1 cellular context compared by ENCODE assay signal in genomic region chr4:123599061-123599919, GRCh38.
TF ChIP-seq lines count a peak whose summit lies in the region.

No MANE protein-coding gene starts in this region.

TF ChIP-seq in HepG2, 621 proteins besides CTCF, POLR2A, EP300 and RAD21 (continued from another document and continues in another):
- TF ChIP-seq U2AF2 (IDR thresholded peaks at IDR 0.05; ENCODE audit: low read depth, low read length) (no peak), SIN3A (IDR thresholded peaks at IDR 0.05; ENCODE audit: borderline replicate concordance, low read depth, low read length) (no peak), ZNF331 (CRISPR knock-in tag; IDR thresholded peaks at IDR 0.05) (peak; percentile 40; the same call in 1 of the 2 replicates), SALL2 (CRISPR knock-in tag; IDR thresholded peaks at IDR 0.05) (no peak), SNAPC2 (CRISPR knock-in tag; IDR thresholded peaks at IDR 0.05) (no peak), SMARCC2 (IDR thresholded peaks at IDR 0.05) (no peak), FLYWCH1 (CRISPR knock-in tag; IDR thresholded peaks at IDR 0.05) (no peak), ZNF670 (CRISPR knock-in tag; IDR thresholded peaks at IDR 0.05; ENCODE audit: borderline replicate concordance) (0 out of 2 replicates have a peak, but pooled peaks have one; percentile 63), PHB2 (IDR thresholded peaks at IDR 0.05; ENCODE audit: partially characterized antibody) (no peak), ARNT2 (CRISPR knock-in tag; IDR thresholded peaks at IDR 0.05; ENCODE audit: low read depth) (no peak), NKX3-1 (CRISPR knock-in tag; IDR thresholded peaks at IDR 0.05) (no peak), GZF1 (CRISPR knock-in tag; IDR thresholded peaks at IDR 0.05) (no peak), SATB2 (CRISPR knock-in tag; IDR thresholded peaks at IDR 0.05) (peak; percentile 59; the same call in 1 of the 2 replicates), ZNF230 (CRISPR knock-in tag; IDR thresholded peaks at IDR 0.05) (no peak), ATF1 (CRISPR knock-in tag; IDR thresholded peaks at IDR 0.05) (no peak), ZFP82 (CRISPR knock-in tag; IDR thresholded peaks at IDR 0.05; ENCODE audit: borderline replicate concordance) (no peak; the same call in 1 of the 2 replicates), HOXA9 (CRISPR knock-in tag; IDR thresholded peaks at IDR 0.05; ENCODE audit: borderline replicate concordance) (no peak), SSRP1 (CRISPR knock-in tag; IDR thresholded peaks at IDR 0.05) (no peak), ZNF879 (CRISPR knock-in tag; IDR thresholded peaks at IDR 0.05) (no peak), ZNF576 (CRISPR knock-in tag; IDR thresholded peaks at IDR 0.05) (no peak), ZNF282 (IDR thresholded peaks at IDR 0.05; ENCODE audit: partially characterized antibody) (no peak), ZBTB20 (CRISPR knock-in tag; IDR thresholded peaks at IDR 0.05; ENCODE audit: borderline replicate concordance, low read depth) (no peak), ZNF354B (CRISPR knock-in tag; IDR thresholded peaks at IDR 0.05) (no peak), NFKBIZ (CRISPR knock-in tag; IDR thresholded peaks at IDR 0.05) (peak; percentile 43; the same call in 1 of the 2 replicates), TFDP1 (CRISPR knock-in tag; IDR thresholded peaks at IDR 0.05; ENCODE audit: borderline replicate concordance) (no peak), ZBTB21 (CRISPR knock-in tag; IDR thresholded peaks at IDR 0.05) (no peak), NCOR1 (IDR thresholded peaks at IDR 0.05; ENCODE audit: borderline replicate concordance, low read length) (peak; percentile 98), ZNF788 (CRISPR knock-in tag; IDR thresholded peaks at IDR 0.05; ENCODE audit: borderline replicate concordance) (no peak), KLF11 (CRISPR knock-in tag; IDR thresholded peaks at IDR 0.05) (no peak), ZNF589 (CRISPR knock-in tag; conservative IDR thresholded peaks at IDR 0.05) (no peak), ZNF451 (CRISPR knock-in tag; IDR thresholded peaks at IDR 0.05) (no peak), HOXA5 (CRISPR knock-in tag; IDR thresholded peaks at IDR 0.05) (peak; percentile 50; the same call in 1 of the 2 replicates), USF2 (IDR thresholded peaks at IDR 0.05; ENCODE audit: low read depth, low read length) (no peak), USF2 (CRISPR knock-in tag; IDR thresholded peaks at IDR 0.05; ENCODE audit: borderline replicate concordance) (no peak), ZNF337 (CRISPR knock-in tag; IDR thresholded peaks at IDR 0.05; ENCODE audit: borderline replicate concordance, low read depth) (no peak), GATAD2A (CRISPR knock-in tag; IDR thresholded peaks at IDR 0.05) (no peak; the same call in none of the 2 replicates)
- TF ChIP-seq, protein P1, sequence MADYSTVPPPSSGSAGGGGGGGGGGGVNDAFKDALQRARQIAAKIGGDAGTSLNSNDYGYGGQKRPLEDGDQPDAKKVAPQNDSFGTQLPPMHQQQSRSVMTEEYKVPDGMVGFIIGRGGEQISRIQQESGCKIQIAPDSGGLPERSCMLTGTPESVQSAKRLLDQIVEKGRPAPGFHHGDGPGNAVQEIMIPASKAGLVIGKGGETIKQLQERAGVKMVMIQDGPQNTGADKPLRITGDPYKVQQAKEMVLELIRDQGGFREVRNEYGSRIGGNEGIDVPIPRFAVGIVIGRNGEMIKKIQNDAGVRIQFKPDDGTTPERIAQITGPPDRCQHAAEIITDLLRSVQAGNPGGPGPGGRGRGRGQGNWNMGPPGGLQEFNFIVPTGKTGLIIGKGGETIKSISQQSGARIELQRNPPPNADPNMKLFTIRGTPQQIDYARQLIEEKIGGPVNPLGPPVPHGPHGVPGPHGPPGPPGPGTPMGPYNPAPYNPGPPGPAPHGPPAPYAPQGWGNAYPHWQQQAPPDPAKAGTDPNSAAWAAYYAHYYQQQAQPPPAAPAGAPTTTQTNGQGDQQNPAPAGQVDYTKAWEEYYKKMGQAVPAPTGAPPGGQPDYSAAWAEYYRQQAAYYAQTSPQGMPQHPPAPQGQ (CRISPR knock-in tag; IDR thresholded peaks at IDR 0.05; ENCODE audit: borderline replicate concordance): no peak
- TF ChIP-seq, protein P2, sequence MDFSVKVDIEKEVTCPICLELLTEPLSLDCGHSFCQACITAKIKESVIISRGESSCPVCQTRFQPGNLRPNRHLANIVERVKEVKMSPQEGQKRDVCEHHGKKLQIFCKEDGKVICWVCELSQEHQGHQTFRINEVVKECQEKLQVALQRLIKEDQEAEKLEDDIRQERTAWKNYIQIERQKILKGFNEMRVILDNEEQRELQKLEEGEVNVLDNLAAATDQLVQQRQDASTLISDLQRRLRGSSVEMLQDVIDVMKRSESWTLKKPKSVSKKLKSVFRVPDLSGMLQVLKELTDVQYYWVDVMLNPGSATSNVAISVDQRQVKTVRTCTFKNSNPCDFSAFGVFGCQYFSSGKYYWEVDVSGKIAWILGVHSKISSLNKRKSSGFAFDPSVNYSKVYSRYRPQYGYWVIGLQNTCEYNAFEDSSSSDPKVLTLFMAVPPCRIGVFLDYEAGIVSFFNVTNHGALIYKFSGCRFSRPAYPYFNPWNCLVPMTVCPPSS (IDR thresholded peaks at IDR 0.05): no peak
- TF ChIP-seq, protein P3, sequence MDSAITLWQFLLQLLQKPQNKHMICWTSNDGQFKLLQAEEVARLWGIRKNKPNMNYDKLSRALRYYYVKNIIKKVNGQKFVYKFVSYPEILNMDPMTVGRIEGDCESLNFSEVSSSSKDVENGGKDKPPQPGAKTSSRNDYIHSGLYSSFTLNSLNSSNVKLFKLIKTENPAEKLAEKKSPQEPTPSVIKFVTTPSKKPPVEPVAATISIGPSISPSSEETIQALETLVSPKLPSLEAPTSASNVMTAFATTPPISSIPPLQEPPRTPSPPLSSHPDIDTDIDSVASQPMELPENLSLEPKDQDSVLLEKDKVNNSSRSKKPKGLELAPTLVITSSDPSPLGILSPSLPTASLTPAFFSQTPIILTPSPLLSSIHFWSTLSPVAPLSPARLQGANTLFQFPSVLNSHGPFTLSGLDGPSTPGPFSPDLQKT (CRISPR knock-in tag; IDR thresholded peaks at IDR 0.05; ENCODE audit: borderline replicate concordance): no peak
- TF ChIP-seq, protein P4, sequence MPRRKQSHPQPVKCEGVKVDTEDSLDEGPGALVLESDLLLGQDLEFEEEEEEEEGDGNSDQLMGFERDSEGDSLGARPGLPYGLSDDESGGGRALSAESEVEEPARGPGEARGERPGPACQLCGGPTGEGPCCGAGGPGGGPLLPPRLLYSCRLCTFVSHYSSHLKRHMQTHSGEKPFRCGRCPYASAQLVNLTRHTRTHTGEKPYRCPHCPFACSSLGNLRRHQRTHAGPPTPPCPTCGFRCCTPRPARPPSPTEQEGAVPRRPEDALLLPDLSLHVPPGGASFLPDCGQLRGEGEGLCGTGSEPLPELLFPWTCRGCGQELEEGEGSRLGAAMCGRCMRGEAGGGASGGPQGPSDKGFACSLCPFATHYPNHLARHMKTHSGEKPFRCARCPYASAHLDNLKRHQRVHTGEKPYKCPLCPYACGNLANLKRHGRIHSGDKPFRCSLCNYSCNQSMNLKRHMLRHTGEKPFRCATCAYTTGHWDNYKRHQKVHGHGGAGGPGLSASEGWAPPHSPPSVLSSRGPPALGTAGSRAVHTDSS (CRISPR knock-in tag; conservative IDR thresholded peaks at IDR 0.05): no peak
- TF ChIP-seq, protein P5, sequence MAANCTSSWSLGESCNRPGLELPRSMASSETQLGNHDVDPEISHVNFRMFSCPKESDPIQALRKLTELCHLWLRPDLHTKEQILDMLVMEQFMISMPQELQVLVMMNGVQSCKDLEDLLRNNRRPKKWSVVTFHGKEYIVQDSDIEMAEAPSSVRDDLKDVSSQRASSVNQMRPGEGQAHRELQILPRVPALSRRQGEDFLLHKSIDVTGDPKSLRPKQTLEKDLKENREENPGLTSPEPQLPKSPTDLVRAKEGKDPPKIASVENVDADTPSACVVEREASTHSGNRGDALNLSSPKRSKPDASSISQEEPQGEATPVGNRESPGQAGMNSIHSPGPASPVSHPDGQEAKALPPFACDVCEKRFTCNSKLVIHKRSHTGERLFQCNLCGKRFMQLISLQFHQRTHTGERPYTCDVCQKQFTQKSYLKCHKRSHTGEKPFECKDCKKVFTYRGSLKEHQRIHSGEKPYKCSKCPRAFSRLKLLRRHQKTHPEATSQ (CRISPR knock-in tag; IDR thresholded peaks at IDR 0.05; ENCODE audit: borderline replicate concordance): peak; percentile 63; the same call in 1 of the 2 replicates
- TF ChIP-seq, protein P6, sequence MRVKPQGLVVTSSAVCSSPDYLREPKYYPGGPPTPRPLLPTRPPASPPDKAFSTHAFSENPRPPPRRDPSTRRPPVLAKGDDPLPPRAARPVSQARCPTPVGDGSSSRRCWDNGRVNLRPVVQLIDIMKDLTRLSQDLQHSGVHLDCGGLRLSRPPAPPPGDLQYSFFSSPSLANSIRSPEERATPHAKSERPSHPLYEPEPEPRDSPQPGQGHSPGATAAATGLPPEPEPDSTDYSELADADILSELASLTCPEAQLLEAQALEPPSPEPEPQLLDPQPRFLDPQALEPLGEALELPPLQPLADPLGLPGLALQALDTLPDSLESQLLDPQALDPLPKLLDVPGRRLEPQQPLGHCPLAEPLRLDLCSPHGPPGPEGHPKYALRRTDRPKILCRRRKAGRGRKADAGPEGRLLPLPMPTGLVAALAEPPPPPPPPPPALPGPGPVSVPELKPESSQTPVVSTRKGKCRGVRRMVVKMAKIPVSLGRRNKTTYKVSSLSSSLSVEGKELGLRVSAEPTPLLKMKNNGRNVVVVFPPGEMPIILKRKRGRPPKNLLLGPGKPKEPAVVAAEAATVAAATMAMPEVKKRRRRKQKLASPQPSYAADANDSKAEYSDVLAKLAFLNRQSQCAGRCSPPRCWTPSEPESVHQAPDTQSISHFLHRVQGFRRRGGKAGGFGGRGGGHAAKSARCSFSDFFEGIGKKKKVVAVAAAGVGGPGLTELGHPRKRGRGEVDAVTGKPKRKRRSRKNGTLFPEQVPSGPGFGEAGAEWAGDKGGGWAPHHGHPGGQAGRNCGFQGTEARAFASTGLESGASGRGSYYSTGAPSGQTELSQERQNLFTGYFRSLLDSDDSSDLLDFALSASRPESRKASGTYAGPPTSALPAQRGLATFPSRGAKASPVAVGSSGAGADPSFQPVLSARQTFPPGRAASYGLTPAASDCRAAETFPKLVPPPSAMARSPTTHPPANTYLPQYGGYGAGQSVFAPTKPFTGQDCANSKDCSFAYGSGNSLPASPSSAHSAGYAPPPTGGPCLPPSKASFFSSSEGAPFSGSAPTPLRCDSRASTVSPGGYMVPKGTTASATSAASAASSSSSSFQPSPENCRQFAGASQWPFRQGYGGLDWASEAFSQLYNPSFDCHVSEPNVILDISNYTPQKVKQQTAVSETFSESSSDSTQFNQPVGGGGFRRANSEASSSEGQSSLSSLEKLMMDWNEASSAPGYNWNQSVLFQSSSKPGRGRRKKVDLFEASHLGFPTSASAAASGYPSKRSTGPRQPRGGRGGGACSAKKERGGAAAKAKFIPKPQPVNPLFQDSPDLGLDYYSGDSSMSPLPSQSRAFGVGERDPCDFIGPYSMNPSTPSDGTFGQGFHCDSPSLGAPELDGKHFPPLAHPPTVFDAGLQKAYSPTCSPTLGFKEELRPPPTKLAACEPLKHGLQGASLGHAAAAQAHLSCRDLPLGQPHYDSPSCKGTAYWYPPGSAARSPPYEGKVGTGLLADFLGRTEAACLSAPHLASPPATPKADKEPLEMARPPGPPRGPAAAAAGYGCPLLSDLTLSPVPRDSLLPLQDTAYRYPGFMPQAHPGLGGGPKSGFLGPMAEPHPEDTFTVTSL (CRISPR knock-in tag; IDR thresholded peaks at IDR 0.05; ENCODE audit: borderline replicate concordance): peak; percentile 78; the same call in 1 of the 2 replicates
- TF ChIP-seq, protein P7, sequence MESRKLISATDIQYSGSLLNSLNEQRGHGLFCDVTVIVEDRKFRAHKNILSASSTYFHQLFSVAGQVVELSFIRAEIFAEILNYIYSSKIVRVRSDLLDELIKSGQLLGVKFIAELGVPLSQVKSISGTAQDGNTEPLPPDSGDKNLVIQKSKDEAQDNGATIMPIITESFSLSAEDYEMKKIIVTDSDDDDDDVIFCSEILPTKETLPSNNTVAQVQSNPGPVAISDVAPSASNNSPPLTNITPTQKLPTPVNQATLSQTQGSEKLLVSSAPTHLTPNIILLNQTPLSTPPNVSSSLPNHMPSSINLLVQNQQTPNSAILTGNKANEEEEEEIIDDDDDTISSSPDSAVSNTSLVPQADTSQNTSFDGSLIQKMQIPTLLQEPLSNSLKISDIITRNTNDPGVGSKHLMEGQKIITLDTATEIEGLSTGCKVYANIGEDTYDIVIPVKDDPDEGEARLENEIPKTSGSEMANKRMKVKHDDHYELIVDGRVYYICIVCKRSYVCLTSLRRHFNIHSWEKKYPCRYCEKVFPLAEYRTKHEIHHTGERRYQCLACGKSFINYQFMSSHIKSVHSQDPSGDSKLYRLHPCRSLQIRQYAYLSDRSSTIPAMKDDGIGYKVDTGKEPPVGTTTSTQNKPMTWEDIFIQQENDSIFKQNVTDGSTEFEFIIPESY (CRISPR knock-in tag; IDR thresholded peaks at IDR 0.05): no peak
